Comparison of ENCODE assay signal across 11 cellular contexts in the genomic region with DNA sequence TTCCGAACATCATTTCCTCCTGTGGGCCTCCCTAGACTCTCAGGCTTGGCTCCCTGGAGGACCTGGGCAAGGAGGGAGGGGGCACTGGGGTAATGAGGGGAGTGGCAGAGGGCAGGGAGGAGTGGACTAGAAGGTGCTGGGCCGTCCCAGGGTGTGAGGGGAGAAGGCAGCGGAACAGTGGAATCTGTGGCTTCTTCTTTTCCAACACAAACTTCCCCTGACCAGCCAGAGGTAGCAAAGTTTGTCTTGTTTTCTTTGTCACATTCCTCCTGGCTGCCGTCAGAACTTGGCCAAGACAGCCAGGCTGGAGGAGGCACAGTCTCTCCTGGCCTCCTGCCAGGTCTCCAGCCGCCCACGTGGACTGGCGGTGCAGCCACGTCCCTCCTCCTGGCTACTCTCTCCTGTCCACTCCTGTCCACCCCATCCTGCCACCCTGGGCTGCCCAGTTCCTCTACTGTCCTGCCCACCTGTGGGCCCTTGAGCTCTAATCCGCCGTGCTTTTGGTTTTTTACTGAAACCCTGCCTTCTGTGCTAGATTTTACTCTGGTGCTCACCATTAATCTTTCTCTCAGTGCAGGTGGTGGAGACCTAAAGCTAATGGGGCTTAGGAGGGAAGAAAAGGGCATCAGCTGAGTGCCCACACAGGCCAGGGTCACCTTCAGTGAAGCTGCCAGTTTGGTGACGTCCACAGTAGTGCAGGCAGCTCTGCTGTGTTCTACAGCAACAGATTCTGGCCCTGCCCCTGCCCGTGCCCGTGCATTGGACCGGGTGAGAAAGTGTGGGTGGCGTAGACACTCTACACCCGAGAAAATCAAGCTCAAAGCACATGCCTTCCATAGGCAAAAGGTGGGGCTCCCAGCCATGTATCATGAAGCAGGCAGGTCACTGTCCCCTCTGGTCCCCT. TPM values are rescaled to one million over a fixed set of nuclear protein-coding genes. Genes with fewer than 3 reads are reported as not detected.
DNase-seq lines count a peak whose midpoint lies in the region; ATAC-seq and TF ChIP-seq lines count a peak whose summit lies in the region.
"Had no signal": no experiment of that assay in that cellular context is flagged by ENCODE, and none has a peak within 500 bp of the region (broad histone marks: within the 10 kb centered on the region; RNA-seq: fewer than 3 reads in every experiment).

No MANE protein-coding gene starts in this region.

- DNase-seq in AG08395 (ENCODE audit: low spot score) (peak; percentile 78), OCI-M1 (lab: John Stamatoyannopoulos, UW) (peak; percentile 36), myocyte (ENCODE audit: low read depth) (peak; percentile 88), NCI-H2107 (lab: John Stamatoyannopoulos, UW) (no peak), GM10266 (ENCODE audit: extremely low spot score) (no peak)
- DNase-seq in activated effector memory CD4-positive, alpha-beta T cell treated with Interleukin-2 at 50 U/mL for 16 hours = no peak
- DNase-seq: DND-41; effector memory CD4-positive, alpha-beta T cell; stimulated activated CD4-positive, alpha-beta T cell treated with anti-CD3 and anti-CD28 coated beads, Interleukin-4, amount 100 ng/mL, for 24 hours had no signal

- TF ChIP-seq CTCF in GM10266 (IDR thresholded peaks at IDR 0.05; ENCODE audit: control insufficient read depth, insufficient read depth, low read depth, missing control alignments) = no peak

- ATAC-seq in esophagus mucosa (peak; percentile 19), GM21515 (IDR thresholded peaks at IDR 0.05; ENCODE audit: unreplicated experiment) (no peak)

RNA-seq across cellular contexts. Expression of a gene that starts 2.8 kb away (rescaled TPM):
- total RNA-seq in esophagus mucosa (0.08 TPM), myocyte (0.16 TPM in 1 of 2 replicates, not detected in the other)
- polyA plus RNA-seq in myocyte (2012) = 0.20 TPM

RNA-seq across cellular contexts. Expression of a gene that starts 8.5 kb away (rescaled TPM):
- 0.20 TPM for total RNA-seq in esophagus mucosa
- 0.21 and 0.29 TPM in 2 replicates for total RNA-seq in myocyte
- polyA plus RNA-seq in myocyte (2012) = 2.0 TPM

RNA-seq across cellular contexts. Expression of a gene that starts 10.7 kb away (rescaled TPM):
- total RNA-seq in esophagus mucosa (not detected), myocyte (1.2 and 2.4 TPM in 2 replicates)
- 1.9 TPM for polyA plus RNA-seq in myocyte (2012)

RNA-seq across cellular contexts. Expression of a gene that starts 15.8 kb away (rescaled TPM):
- total RNA-seq in esophagus mucosa = 0.40 TPM
- total RNA-seq in myocyte = not detected in 2 replicates
- polyA plus RNA-seq in myocyte (2012) = not detected

RNA-seq across cellular contexts. Expression of a gene that starts 34.5 kb away (rescaled TPM):
- total RNA-seq in esophagus mucosa (11.1 TPM), myocyte (11.9 and 19.8 TPM in 2 replicates)
- polyA plus RNA-seq in myocyte (2012) = 21.0 TPM

Comparison
In these comparisons a context has a peak if more than half of its experiments do, and no peak if none do; other contexts are left out.
1. DNase-seq: peak in AG08395 (single experiment), OCI-M1 (single experiment) and myocyte (single experiment); none in NCI-H2107 (single experiment), activated effector memory CD4-positive, alpha-beta T cell treated with Interleukin-2 at 50 U/mL for 16 hours (single experiment) and GM10266 (single experiment).